Comparison of ENCODE assay signal across 16 cellular contexts in the genomic region with DNA sequence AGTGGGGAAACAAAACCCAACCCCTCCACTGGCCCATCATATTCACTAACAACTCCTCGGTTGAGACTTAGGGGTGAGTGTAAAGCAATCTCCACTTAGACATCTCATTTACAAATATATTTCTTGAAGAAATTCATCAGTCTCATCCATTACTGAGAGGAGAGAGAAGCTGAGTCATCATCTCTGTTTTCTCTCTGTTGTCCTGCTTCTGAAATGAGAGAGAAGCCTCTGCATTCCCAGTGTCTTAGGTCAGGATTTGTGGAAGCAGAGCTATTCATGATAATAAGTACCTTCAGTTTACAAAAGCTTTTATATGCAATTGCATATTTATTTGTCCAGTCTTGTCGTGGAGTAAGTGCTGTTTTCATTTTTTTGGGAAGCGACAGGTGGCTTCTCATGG. TPM values are rescaled to one million over a fixed set of nuclear protein-coding genes. Genes with fewer than 3 reads are reported as not detected.
DNase-seq lines count a peak whose midpoint lies in the region; ATAC-seq lines count a peak whose summit lies in the region.
"Had no signal": no experiment of that assay in that cellular context is flagged by ENCODE, and none has a peak within 500 bp of the region (broad histone marks: within the 10 kb centered on the region; RNA-seq: fewer than 3 reads in every experiment).

No MANE protein-coding gene starts in this region.

- H3K36me3 ChIP-seq in duodenal mucosa (ENCODE audit: control insufficient read depth in 1 of 2, insufficient read depth in 2 of 2, low read length in 2 of 2), result peaks cover 0 to under 1% of the 10 kb centered on the region in 2 donors

- H3K4me1 ChIP-seq in duodenal mucosa (ENCODE audit: control insufficient read depth in 1 of 2, insufficient read depth in 2 of 2, low read length in 2 of 2), result peaks cover 23 to 38% of the 10 kb centered on the region in 2 donors

- H3K27me3 ChIP-seq in duodenal mucosa (ENCODE audit: control insufficient read depth in 1 of 2, insufficient read depth in 2 of 2, low read length in 2 of 2), result no peaks in the 10 kb centered on the region

- peak overlapping the region; percentile 50 to 66 for H3K4me3 ChIP-seq in duodenal mucosa (ENCODE audit: low read depth in 1 of 2, low read length in 2 of 2)

- no peak for ATAC-seq in left cardiac atrium

- intact Hi-C loops in left cardiac atrium (cut with DNase I), result no loop called here

- DNase-seq in ELR (ENCODE audit: low read depth) (peak; percentile 46), M059J (ENCODE audit: low read depth) (peak; percentile 57), renal cortical epithelial cell (ENCODE audit: low read depth) (peak; percentile 11), left cardiac atrium (no peak), HT-29 (ENCODE audit: low spot score) (no peak), LoVo (ENCODE audit: low spot score) (no peak)
- DNase-seq: Calu3, DMS53, HCEC 1CT, NCI-H1436, NCI-H2029 treated with DMSO at 0.1 percent for 48 hours, NCI-H345, NCI-H69, SHP77 treated with DMSO at 0.1 percent for 48 hours had no signal

- H3K9me3 ChIP-seq in duodenal mucosa (ENCODE audit: control insufficient read depth in 1 of 2, low read length in 2 of 2), result no peaks in the 10 kb centered on the region

- no peak overlapping the region for H3K27ac ChIP-seq in duodenal mucosa (ENCODE audit: low read depth, low read length)

- no peak overlapping the region for H3K9ac ChIP-seq in duodenal mucosa (ENCODE audit: low read depth in 1 of 2, low read length in 2 of 2)

RNA-seq across cellular contexts. Expression of gene MEP1A, which starts 0.9 kb away (rescaled TPM):
- not detected in 2 replicates for total RNA-seq in M059J (2014; rRNA removed; shearing (Covaris generic))
- not detected in 2 replicates for total RNA-seq in renal cortical epithelial cell
- not detected for total RNA-seq in left cardiac atrium
- 0.05 TPM in 1 of 2 replicates, not detected in the other for total RNA-seq in HT-29 (2014; rRNA removed; shearing (Covaris generic))
- total RNA-seq: Calu3, RPMI7951 had no signal

RNA-seq across cellular contexts. Expression of gene ANKRD66, which starts 47.3 kb away (rescaled TPM):
- not detected in 2 replicates for total RNA-seq in M059J (2014; rRNA removed; shearing (Covaris generic))
- not detected in 2 replicates for total RNA-seq in renal cortical epithelial cell
- not detected for total RNA-seq in left cardiac atrium
- not detected in 2 replicates for total RNA-seq in HT-29 (2014; rRNA removed; shearing (Covaris generic))
- total RNA-seq: Calu3, RPMI7951 had no signal

RNA-seq across cellular contexts. Expression of gene PLA2G7, which starts 58.9 kb away (rescaled TPM):
- 0.20 and 0.57 TPM in 2 replicates for total RNA-seq in M059J (2014; rRNA removed; shearing (Covaris generic))
- total RNA-seq in renal cortical epithelial cell (0.10 and 0.87 TPM in 2 replicates), left cardiac atrium (under 1 TPM; 0.32 to 0.55 TPM)
- total RNA-seq in HT-29 (2014; rRNA removed; shearing (Covaris generic)), result not detected in 2 replicates

Comparison
In these comparisons a context has a peak if more than half of its experiments do, and no peak if none do; other contexts are left out.
1. DNase-seq: peak in ELR (single experiment), M059J (single experiment) and renal cortical epithelial cell (single experiment); none in left cardiac atrium (single experiment), HT-29 (single experiment) and LoVo (single experiment).